Comparison of ENCODE assay signal across 30 cellular contexts in genomic region chr3:116512281-116512680, GRCh38.
"Had no signal": no experiment of that assay in that cellular context is flagged by ENCODE, and none has a peak within 500 bp of the region (broad histone marks: within the 10 kb centered on the region; RNA-seq: fewer than 3 reads in every experiment).

No MANE protein-coding gene starts in this region.

- ATAC-seq: activated CD4-positive, CD25-positive, alpha-beta regulatory T cell treated with anti-CD3 and anti-CD28 coated beads, Interleukin-2, amount 50 U/mL, for 24 hours; activated CD8-positive, alpha-beta T cell treated with anti-CD3 and anti-CD28 coated beads for 36 hours; activated T-cell treated with anti-CD3 and anti-CD28 coated beads, Interleukin-2, amount 50 U/mL, for 4 hours; activated T-helper 17 cell treated with anti-CD3 and anti-CD28 coated beads, Interleukin-2, amount 50 U/mL, for 72 hours; esophagus mucosa; T-helper 17 cell had no signal

- H3K27ac Mint-ChIP-seq: activated B cell treated with CpG ODN at 0.5 μM for 24 hours; activated CD8-positive, alpha-beta T cell treated with anti-CD3 and anti-CD28 coated beads for 36 hours; activated naive CD8-positive, alpha-beta T cell; activated T-helper 17 cell treated with anti-CD3 and anti-CD28 coated beads, Interleukin-2, amount 50 U/mL, for 72 hours; T-helper 17 cell; T-helper 2 cell treated with Interferon-gamma antibody and Interleukin-4, amounts not matched to agents 5 μg/mL and 100 μg/mL, for 36 hours had no signal

- H3K4me1 Mint-ChIP-seq: activated B cell treated with CpG ODN at 0.5 μM for 24 hours; activated T-helper 17 cell treated with anti-CD3 and anti-CD28 coated beads, Interleukin-2, amount 50 U/mL, for 72 hours; central memory CD8-positive, alpha-beta T cell; T-helper 17 cell had no signal

- H3K27me3 ChIP-seq: brain microvascular endothelial cell, colonic mucosa had no signal

- DNase-seq: activated B cell treated with CpG ODN at 0.5 μM for 24 hours; activated CD4-positive, alpha-beta T cell treated with anti-CD3 and anti-CD28 coated beads for 48 hours; activated CD4-positive, alpha-beta T cell treated with anti-CD3 and anti-CD28 coated beads, Interleukin-2, amount 50 U/mL, for 1 hour; activated CD4-positive, alpha-beta T cell treated with anti-CD3 and anti-CD28 coated beads, Interleukin-2, amount 50 U/mL, for 48 hours; activated CD8-positive, alpha-beta memory T cell treated with anti-CD3 and anti-CD28 coated beads for 24 hours; activated CD8-positive, alpha-beta T cell treated with anti-CD3 and anti-CD28 coated beads for 36 hours; activated effector memory CD4-positive, alpha-beta T cell treated with Interleukin-2 at 50 U/mL for 16 hours; activated gamma-delta T cell treated with Interleukin-2 at 50 U/mL for 16 hours; activated naive CD4-positive, alpha-beta T cell treated with anti-CD3 and anti-CD28 coated beads, Interleukin-2, amount 50 U/mL, for 16 hours; activated naive CD4-positive, alpha-beta T cell treated with Interleukin-2 at 50 U/mL for 16 hours; activated T-cell treated with anti-CD3 and anti-CD28 coated beads, Interleukin-2, amount 50 U/mL, for 4 hours; amniotic stem cell; anterior cingulate cortex; brain microvascular endothelial cell; colonic mucosa; effector CD8-positive, alpha-beta T cell; foreskin fibroblast; head of caudate nucleus; T-helper 17 cell; T1000; WERI-Rb-1 had no signal

- H3K36me3 Mint-ChIP-seq: activated naive CD8-positive, alpha-beta T cell had no signal

- H3K4me1 ChIP-seq: colonic mucosa had no signal

- H3K36me3 ChIP-seq: brain microvascular endothelial cell, colonic mucosa, WERI-Rb-1 had no signal

- H3K4me3 Mint-ChIP-seq: activated B cell treated with CpG ODN at 0.5 μM for 24 hours; activated CD8-positive, alpha-beta T cell treated with anti-CD3 and anti-CD28 coated beads for 36 hours; activated naive CD8-positive, alpha-beta T cell; activated T-cell treated with anti-CD3 and anti-CD28 coated beads, Interleukin-2, amount 50 U/mL, for 4 hours; activated T-helper 17 cell treated with anti-CD3 and anti-CD28 coated beads, Interleukin-2, amount 50 U/mL, for 72 hours; central memory CD8-positive, alpha-beta T cell; T-helper 17 cell; T-helper 2 cell treated with Interferon-gamma antibody and Interleukin-4, amounts not matched to agents 5 μg/mL and 100 μg/mL, for 36 hours had no signal

- H3K4me3 ChIP-seq: colonic mucosa had no signal

- H3K27me3 Mint-ChIP-seq: activated B cell treated with CpG ODN at 0.5 μM for 24 hours; activated CD8-positive, alpha-beta T cell treated with anti-CD3 and anti-CD28 coated beads for 36 hours; activated naive CD8-positive, alpha-beta T cell; activated T-helper 17 cell treated with anti-CD3 and anti-CD28 coated beads, Interleukin-2, amount 50 U/mL, for 72 hours; central memory CD8-positive, alpha-beta T cell; T-helper 17 cell had no signal

- H3K9me3 Mint-ChIP-seq: activated B cell treated with CpG ODN at 0.5 μM for 24 hours; activated CD8-positive, alpha-beta T cell treated with anti-CD3 and anti-CD28 coated beads for 36 hours; activated T-helper 17 cell treated with anti-CD3 and anti-CD28 coated beads, Interleukin-2, amount 50 U/mL, for 72 hours had no signal

- FAIRE-seq: astrocyte, bronchial epithelial cell, frontal cortex had no signal

- H3K9me3 ChIP-seq: colonic mucosa had no signal
